17 cellular contexts compared by ENCODE assay signal in the genomic region with DNA sequence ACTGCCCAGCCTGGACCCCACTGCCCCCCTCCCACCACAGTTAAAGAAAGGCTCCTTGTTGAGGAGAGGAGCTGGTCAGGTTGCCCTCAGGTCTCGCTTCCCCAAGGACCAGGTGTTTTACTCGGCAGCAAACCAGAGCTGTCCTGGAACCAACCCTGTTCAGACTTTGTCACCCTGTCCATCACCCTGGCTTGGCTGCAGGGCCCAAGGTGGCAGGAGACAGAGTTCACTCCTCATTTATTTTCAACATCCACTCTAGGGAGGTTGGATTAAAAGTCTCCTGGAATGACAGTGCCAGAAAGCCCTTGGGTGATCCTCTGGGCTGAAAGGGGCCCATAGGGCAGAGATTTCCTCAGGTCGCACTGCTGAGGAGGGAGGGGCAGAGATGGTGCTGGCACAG.
DNase-seq lines count a peak whose midpoint lies in the region; ATAC-seq and TF ChIP-seq lines count a peak whose summit lies in the region.
"Had no signal": no experiment of that assay in that cellular context is flagged by ENCODE, and none has a peak within 500 bp of the region (broad histone marks: within the 10 kb centered on the region; RNA-seq: fewer than 3 reads in every experiment).

No MANE protein-coding gene starts in this region.

- DNase-seq in stimulated activated naive CD8-positive, alpha-beta T cell treated with anti-CD3 and anti-CD28 coated beads, Interleukin-15, amount 100 ng/mL, for 72 hours, result no peak
- DNase-seq in stimulated activated naive CD8-positive, alpha-beta T cell treated with anti-CD3 and anti-CD28 coated beads, Interleukin-15, Interleukin-2, amounts not matched to agents 100 U/mL and 50 U/mL, for 24 hours, result no peak
- no peak for DNase-seq in activated T-cell treated with anti-CD3 and anti-CD28 coated beads, Interleukin-2, amount 50 U/mL, for 24 hours
- no peak for DNase-seq in endodermal cell
- DNase-seq: 8988T; CD4-positive, alpha-beta memory T cell; DMS79 treated with DMSO at 0.1 percent for 48 hours; NCI-H1417; NCI-H187 treated with DMSO at 0.1 percent for 48 hours; NCI-H526 treated with DMSO at 0.1 percent for 48 hours; RPMI8226 had no signal

- H3K36me3 ChIP-seq in duodenal mucosa (ENCODE audit: control insufficient read depth in 1 of 2, insufficient read depth in 2 of 2, low read length in 2 of 2) (no peaks in the 10 kb centered on the region), liver (ENCODE audit: control insufficient read depth in 4 of 4, insufficient read depth in 3 of 4, low read depth in 1 of 4, low read length in 3 of 4) (no peaks in the 10 kb centered on the region), endodermal cell (ENCODE audit: control insufficient read depth, insufficient read depth, low read length) (peaks cover 38% of the 10 kb centered on the region)
- H3K36me3 ChIP-seq: HAP-1 had no signal

- H3K4me3 Mint-ChIP-seq in stimulated activated naive CD8-positive, alpha-beta T cell treated with anti-CD3 and anti-CD28 coated beads, Interleukin-15, amount 100 ng/mL, for 72 hours, result no peak overlapping the region
- H3K4me3 Mint-ChIP-seq in activated T-cell treated with anti-CD3 and anti-CD28 coated beads, Interleukin-2, amount 50 U/mL, for 24 hours, result no peak overlapping the region
- no peak overlapping the region for H3K4me3 Mint-ChIP-seq in endodermal cell
- H3K4me3 Mint-ChIP-seq: CD4-positive, alpha-beta memory T cell had no signal

- no peak for TF ChIP-seq RAD21 in liver (IDR thresholded peaks at IDR 0.05)

- peak; percentile 8 for ATAC-seq in stimulated activated naive CD8-positive, alpha-beta T cell treated with anti-CD3 and anti-CD28 coated beads, Interleukin-15, amount 100 ng/mL, for 72 hours
- no peak for ATAC-seq in stimulated activated naive CD8-positive, alpha-beta T cell treated with anti-CD3 and anti-CD28 coated beads, Interleukin-15, Interleukin-2, amounts not matched to agents 100 U/mL and 50 U/mL, for 24 hours
- ATAC-seq in GM21576 (IDR thresholded peaks at IDR 0.05; ENCODE audit: unreplicated experiment) (no peak), GM18520 (IDR thresholded peaks at IDR 0.05; ENCODE audit: unreplicated experiment) (no peak)
- ATAC-seq: K562 had no signal

- H3K9me3 Mint-ChIP-seq in stimulated activated naive CD8-positive, alpha-beta T cell treated with anti-CD3 and anti-CD28 coated beads, Interleukin-15, amount 100 ng/mL, for 72 hours, result no peaks in the 10 kb centered on the region
- H3K9me3 Mint-ChIP-seq in activated T-cell treated with anti-CD3 and anti-CD28 coated beads, Interleukin-2, amount 50 U/mL, for 24 hours, result no peaks in the 10 kb centered on the region
- H3K9me3 Mint-ChIP-seq in endodermal cell, result no peaks in the 10 kb centered on the region
- H3K9me3 Mint-ChIP-seq: CD4-positive, alpha-beta memory T cell had no signal

- TF ChIP-seq CTCF in liver (IDR thresholded peaks at IDR 0.05; ENCODE audit: low read depth, low read length, missing input control) (no peak), endodermal cell (conservative IDR thresholded peaks at IDR 0.05) (no peak)

- peaks cover 12 to 22% of the 10 kb centered on the region in 2 donors for H3K4me1 ChIP-seq in duodenal mucosa (ENCODE audit: control insufficient read depth in 1 of 2, insufficient read depth in 2 of 2, low read length in 2 of 2)
- H3K4me1 ChIP-seq in liver (ENCODE audit: control insufficient read depth in 4 of 4, insufficient read depth in 4 of 4, low read length in 3 of 4), result peaks cover 0 to 12% (median 6%) of the 10 kb centered on the region in 4 donors
- H3K4me1 ChIP-seq in endodermal cell (ENCODE audit: control insufficient read depth, insufficient read depth, low read length), result peaks cover 4% of the 10 kb centered on the region
- H3K4me1 ChIP-seq: HAP-1 had no signal

- no peaks in the 10 kb centered on the region for H3K36me3 Mint-ChIP-seq in activated T-cell treated with anti-CD3 and anti-CD28 coated beads, Interleukin-2, amount 50 U/mL, for 24 hours (ENCODE audit: low read depth)
- peaks cover 2% of the 10 kb centered on the region for H3K36me3 Mint-ChIP-seq in endodermal cell (ENCODE audit: low read depth)
- H3K36me3 Mint-ChIP-seq: CD4-positive, alpha-beta memory T cell had no signal

- H3K27ac ChIP-seq in duodenal mucosa (ENCODE audit: low read depth, low read length) (peak overlapping the region; percentile 30), liver (ENCODE audit: low read depth in 1 of 2, low read length in 2 of 2) (no peak overlapping the region), endodermal cell (ENCODE audit: low read depth, low read length) (no peak overlapping the region)

- no peaks in the 10 kb centered on the region for H3K27me3 ChIP-seq in duodenal mucosa (ENCODE audit: control insufficient read depth in 1 of 2, insufficient read depth in 2 of 2, low read length in 2 of 2)
- H3K27me3 ChIP-seq in liver (ENCODE audit: control insufficient read depth in 4 of 4, insufficient read depth in 4 of 4, low read length in 3 of 4), result no peaks in the 10 kb centered on the region
- H3K27me3 ChIP-seq in endodermal cell (ENCODE audit: control insufficient read depth, insufficient read depth, low read length, poor library complexity, severe bottlenecking), result no peaks in the 10 kb centered on the region

- H3K9me3 ChIP-seq in duodenal mucosa (ENCODE audit: control insufficient read depth in 1 of 2, low read length in 2 of 2) (no peaks in the 10 kb centered on the region), liver (ENCODE audit: control insufficient read depth in 4 of 4, low read length in 3 of 4) (no peaks in the 10 kb centered on the region), endodermal cell (ENCODE audit: control insufficient read depth, low read length) (no peaks in the 10 kb centered on the region)
- H3K9me3 ChIP-seq: HAP-1 had no signal

- H3K9ac ChIP-seq in duodenal mucosa (ENCODE audit: low read depth in 1 of 2, low read length in 2 of 2) (no peak overlapping the region), liver (ENCODE audit: low read depth in 1 of 2, low read length in 2 of 2) (no peak overlapping the region), endodermal cell (ENCODE audit: extremely low read depth, low read length, poor library complexity, severe bottlenecking) (no peak overlapping the region)

- H3K27ac Mint-ChIP-seq in stimulated activated naive CD8-positive, alpha-beta T cell treated with anti-CD3 and anti-CD28 coated beads, Interleukin-15, amount 100 ng/mL, for 72 hours, result no peak overlapping the region
- no peak overlapping the region for H3K27ac Mint-ChIP-seq in activated T-cell treated with anti-CD3 and anti-CD28 coated beads, Interleukin-2, amount 50 U/mL, for 24 hours
- no peak overlapping the region for H3K27ac Mint-ChIP-seq in endodermal cell
- H3K27ac Mint-ChIP-seq: CD4-positive, alpha-beta memory T cell had no signal

- H3K4me3 ChIP-seq in duodenal mucosa (ENCODE audit: low read depth in 1 of 2, low read length in 2 of 2) (no peak overlapping the region), liver (ENCODE audit: low read depth in 1 of 3, low read length in 3 of 3) (no peak overlapping the region), endodermal cell (ENCODE audit: low read length) (no peak overlapping the region)
- H3K4me3 ChIP-seq: HAP-1, K562 had no signal

- peaks cover 6% of the 10 kb centered on the region for H3K27me3 Mint-ChIP-seq in stimulated activated naive CD8-positive, alpha-beta T cell treated with anti-CD3 and anti-CD28 coated beads, Interleukin-15, amount 100 ng/mL, for 72 hours
- no peaks in the 10 kb centered on the region for H3K27me3 Mint-ChIP-seq in activated T-cell treated with anti-CD3 and anti-CD28 coated beads, Interleukin-2, amount 50 U/mL, for 24 hours
- no peaks in the 10 kb centered on the region for H3K27me3 Mint-ChIP-seq in endodermal cell (ENCODE audit: insufficient read depth)

- whole genome bisulfite sequencing in liver, result 53% methylated on average over 3 of the region's 3 CpGs
- WGBS in endodermal cell (ENCODE audit: insufficient coverage in 1 of 2, insufficient read length in 1 of 2), 2 experiments, result 71 to 96% methylated on average over 1 to 3 of the region's 3 CpGs

- H3K4me1 Mint-ChIP-seq in stimulated activated naive CD8-positive, alpha-beta T cell treated with anti-CD3 and anti-CD28 coated beads, Interleukin-15, amount 100 ng/mL, for 72 hours, result no peaks in the 10 kb centered on the region
- H3K4me1 Mint-ChIP-seq in activated T-cell treated with anti-CD3 and anti-CD28 coated beads, Interleukin-2, amount 50 U/mL, for 24 hours (ENCODE audit: low read depth), result no peaks in the 10 kb centered on the region
- peaks cover 35% of the 10 kb centered on the region for H3K4me1 Mint-ChIP-seq in endodermal cell
- H3K4me1 Mint-ChIP-seq: CD4-positive, alpha-beta memory T cell had no signal

TF ChIP-seq in liver, 16 proteins besides CTCF, POLR2A, EP300 and RAD21:
- TF ChIP-seq HNF4A (conservative IDR thresholded peaks at IDR 0.05), result peak; percentile 42 to 73
- no peak for TF ChIP-seq HNF4G (IDR thresholded peaks at IDR 0.05)
- peak in 1 of 2 donors; percentile 37 for TF ChIP-seq RXRA (IDR thresholded peaks at IDR 0.05)
TF ChIP-seq in liver: peak in this region for 2.
